Comparison of ENCODE assay signal across 7 cellular contexts in the genomic region with DNA sequence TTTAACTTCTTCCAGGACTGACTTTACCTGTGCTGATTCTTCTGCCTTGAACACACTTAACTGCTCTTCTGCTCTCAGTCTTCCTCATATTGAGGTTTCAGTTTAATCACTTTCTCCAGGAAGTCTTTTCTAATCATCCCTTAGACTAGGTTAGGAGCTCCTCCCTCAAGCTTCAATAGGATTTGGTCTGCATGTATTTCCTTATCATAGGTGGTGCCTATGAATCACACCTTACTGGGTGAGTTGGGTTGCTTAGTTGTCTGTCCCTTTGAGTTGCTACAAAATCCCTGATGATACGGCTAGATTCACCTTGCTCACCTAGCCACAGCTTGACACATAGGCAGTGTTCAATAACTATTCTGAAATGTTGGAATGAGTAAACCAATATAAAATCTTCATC.
"Had no signal": no experiment of that assay in that cellular context is flagged by ENCODE, and none has a peak within 500 bp of the region (broad histone marks: within the 10 kb centered on the region; RNA-seq: fewer than 3 reads in every experiment).

No MANE protein-coding gene starts in this region.

- H2AFZ ChIP-seq: GM23338 had no signal

- ATAC-seq: GM23338 had no signal

- H3K4me3 Mint-ChIP-seq: GM23338, H9 had no signal

- H3K27ac Mint-ChIP-seq: GM23338, H9 had no signal

- H3K4me1 Mint-ChIP-seq: GM23338 had no signal

- DNase-seq: H9, HCEC 1CT, IMR-90 had no signal

- FAIRE-seq: H1, H54, HTR-8/SVneo had no signal

- H3K4me3 ChIP-seq: GM23338 had no signal

- H3K4me2 ChIP-seq: GM23338 had no signal
